In the genomic region with DNA sequence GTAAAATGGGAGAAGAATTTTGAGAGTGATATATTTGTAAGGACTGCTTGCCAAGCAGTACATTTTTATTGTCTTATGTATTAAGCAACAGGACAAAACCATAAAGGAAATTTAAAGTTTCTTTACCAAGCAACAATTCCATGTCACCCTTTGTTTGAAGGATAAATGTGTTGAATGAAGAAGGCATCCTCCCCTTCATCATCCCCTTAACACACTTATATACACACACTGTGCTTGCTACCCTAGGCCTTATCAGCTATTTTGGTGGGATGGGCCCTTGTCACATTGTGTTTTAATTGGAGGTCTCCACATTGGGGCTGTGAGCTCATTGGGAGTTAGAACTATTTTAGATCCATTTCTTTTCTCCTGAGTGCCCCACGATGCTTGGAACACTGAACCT, we compare ENCODE assay signal across 13 cellular contexts. TPM values are rescaled to one million over a fixed set of nuclear protein-coding genes. Genes with fewer than 3 reads are reported as not detected.
A peak's percentile ranks its signal among the peaks of the same experiment; 100 is the strongest.
DNase-seq lines count a peak whose midpoint lies in the region; ATAC-seq, FAIRE-seq and TF ChIP-seq lines count a peak whose summit lies in the region.
"Had no signal": no experiment of that assay in that cellular context is flagged by ENCODE, and none has a peak within 500 bp of the region (broad histone marks: within the 10 kb centered on the region; RNA-seq: fewer than 3 reads in every experiment).

No MANE protein-coding gene starts in this region.

- no peak overlapping the region for H3K4me3 ChIP-seq in endothelial cell of umbilical vein (replicated peaks in 1 of 3; ENCODE audit: insufficient read depth in 1 of 3, low read depth in 1 of 3, low read length in 3 of 3)
- no peak overlapping the region for H3K4me3 ChIP-seq in rectal smooth muscle tissue (ENCODE audit: low read length)

- peaks cover 0 to 4% of the 10 kb centered on the region in 2 experiments for H3K27me3 ChIP-seq in endothelial cell of umbilical vein (ENCODE audit: control insufficient read depth in 2 of 2, insufficient read depth in 2 of 2, low read length in 2 of 2)
- H3K27me3 ChIP-seq in rectal smooth muscle tissue (ENCODE audit: control insufficient read depth, insufficient read depth, low read length): no peaks in the 10 kb centered on the region

- no peaks in the 10 kb centered on the region for H4K20me1 ChIP-seq in endothelial cell of umbilical vein (replicated peaks; ENCODE audit: control insufficient read depth, extremely low read depth, insufficient read depth, low read length)

- H3K27me3 Mint-ChIP-seq in activated CD8-positive, alpha-beta memory T cell treated with anti-CD3 and anti-CD28 coated beads, Interleukin-2, amount 10 ng/mL, durations not matched to agents 7 days and 5 days: peaks cover 22% of the 10 kb centered on the region

- no peak for FAIRE-seq in endothelial cell of umbilical vein (lab: Jason Lieb, UNC)

- no peak overlapping the region for H2AFZ ChIP-seq in endothelial cell of umbilical vein (ENCODE audit: low read depth, low read length)

- H3K9me3 ChIP-seq in KOPT-K1 (ENCODE audit: insufficient read depth, low read length, poor library complexity, severe bottlenecking) (peaks cover 9% of the 10 kb centered on the region), endothelial cell of umbilical vein (replicated peaks; ENCODE audit: control insufficient read depth, insufficient read depth, low read length) (no peaks in the 10 kb centered on the region)

- no peak for TF ChIP-seq CTCF in endothelial cell of umbilical vein (IDR thresholded peaks at IDR 0.05; ENCODE audit: extremely low read depth in 1 of 2, insufficient read depth in 1 of 2, low read depth in 1 of 2, low read length in 2 of 2)

- peak overlapping the region; percentile 76 for H3K4me3 Mint-ChIP-seq in activated CD8-positive, alpha-beta memory T cell treated with anti-CD3 and anti-CD28 coated beads, Interleukin-2, amount 10 ng/mL, durations not matched to agents 7 days and 5 days

- no peak overlapping the region for H3K27ac Mint-ChIP-seq in activated CD8-positive, alpha-beta memory T cell treated with anti-CD3 and anti-CD28 coated beads, Interleukin-2, amount 10 ng/mL, durations not matched to agents 7 days and 5 days

- DNase-seq in activated CD8-positive, alpha-beta memory T cell treated with anti-CD3 and anti-CD28 coated beads, Interleukin-2, amount 10 ng/mL, durations not matched to agents 7 days and 5 days: no peak
- no peak for DNase-seq in activated CD8-positive, alpha-beta memory T cell treated with anti-CD3 and anti-CD28 coated beads, Interleukin-2, amount 50 U/mL, for 48 hours
- DNase-seq in endothelial cell of umbilical vein (ENCODE audit: low read depth, low spot score) (no peak), NCI-H2171 treated with DMSO at 0.1 percent for 48 hours (lab: John Stamatoyannopoulos, UW) (no peak), AG20443 (ENCODE audit: low spot score) (no peak), pons (ENCODE audit: low spot score) (no peak)
- DNase-seq: activated T-cell treated with anti-CD3 and anti-CD28 coated beads, Interleukin-2, amount 50 U/mL, for 4 hours; GF-D8; NCI-H2029; occipital lobe; substantia nigra had no signal

- ATAC-seq in activated CD8-positive, alpha-beta memory T cell treated with anti-CD3 and anti-CD28 coated beads, Interleukin-2, amount 10 ng/mL, durations not matched to agents 7 days and 5 days: no peak
- ATAC-seq: activated T-cell treated with anti-CD3 and anti-CD28 coated beads, Interleukin-2, amount 50 U/mL, for 4 hours had no signal

- peak overlapping the region; percentile 96 for H3K4me2 ChIP-seq in endothelial cell of umbilical vein (ENCODE audit: insufficient read depth, low read length)

- peak overlapping the region; percentile 84 for H3K27ac ChIP-seq in KOPT-K1 (ENCODE audit: low read depth, low read length, poor library complexity, severe bottlenecking)
- H3K27ac ChIP-seq in endothelial cell of umbilical vein (ENCODE audit: insufficient read depth, low read depth, low read length): no peak overlapping the region
- peak overlapping the region; percentile 83 for H3K27ac ChIP-seq in rectal smooth muscle tissue (ENCODE audit: low read depth, low read length)

- dilution Hi-C loops in endothelial cell of umbilical vein (cut with MboI; ENCODE audit: extremely low pct_ligation_motif_present, low sequenced_read_pairs): no loop called here

- intact Hi-C loops in endothelial cell of umbilical vein (cut with micrococcal nuclease): loop anchor here (5.0 to 10.0 kb wide), 3 partner anchors 49 to 341 kb away; no protein-coding TSS in a partner anchor

- H3K36me3 Mint-ChIP-seq in activated CD8-positive, alpha-beta memory T cell treated with anti-CD3 and anti-CD28 coated beads, Interleukin-2, amount 10 ng/mL, durations not matched to agents 7 days and 5 days: peaks cover 2% of the 10 kb centered on the region

- H3K4me1 ChIP-seq in endothelial cell of umbilical vein (ENCODE audit: control insufficient read depth, extremely low read depth, insufficient read depth, low read length) (peaks cover 18% of the 10 kb centered on the region), rectal smooth muscle tissue (ENCODE audit: control insufficient read depth, insufficient read depth, low read length) (peaks cover 13% of the 10 kb centered on the region)

- no peak overlapping the region for H3K9ac ChIP-seq in endothelial cell of umbilical vein (replicated peaks; ENCODE audit: extremely low read depth, insufficient read depth, low read length)
- no peak overlapping the region for H3K9ac ChIP-seq in rectal smooth muscle tissue (ENCODE audit: low read length)

- POLR2A ChIA-PET in endothelial cell of umbilical vein (lab: Charles Lee): no interaction called here

- H3K9me1 ChIP-seq in endothelial cell of umbilical vein (replicated peaks; ENCODE audit: control insufficient read depth, extremely low read depth, insufficient read depth, low read length): no peaks in the 10 kb centered on the region

- TF ChIP-seq POLR2A in endothelial cell of umbilical vein (IDR thresholded peaks at IDR 0.05; ENCODE audit: low read depth, low read length): no peak

- H3K4me1 Mint-ChIP-seq in activated CD8-positive, alpha-beta memory T cell treated with anti-CD3 and anti-CD28 coated beads, Interleukin-2, amount 10 ng/mL, durations not matched to agents 7 days and 5 days: peaks cover 16% of the 10 kb centered on the region

- no peaks in the 10 kb centered on the region for H3K36me3 ChIP-seq in KOPT-K1 (ENCODE audit: insufficient read depth, low read length)
- no peaks in the 10 kb centered on the region for H3K36me3 ChIP-seq in endothelial cell of umbilical vein (ENCODE audit: control insufficient read depth in 2 of 2, extremely low read depth in 1 of 2, insufficient read depth in 2 of 2, low read length in 2 of 2)
- no peaks in the 10 kb centered on the region for H3K36me3 ChIP-seq in rectal smooth muscle tissue (ENCODE audit: control insufficient read depth, insufficient read depth, low read length)

- no TSS peak for BruUV-seq in endothelial cell of umbilical vein (replicated peaks; lab: Mats Ljungman, UMichigan)

- H3K9me3 Mint-ChIP-seq in activated CD8-positive, alpha-beta memory T cell treated with anti-CD3 and anti-CD28 coated beads, Interleukin-2, amount 10 ng/mL, durations not matched to agents 7 days and 5 days (ENCODE audit: low read depth): peaks cover 2% of the 10 kb centered on the region

- peaks cover 56% of the 10 kb centered on the region for H3K79me2 ChIP-seq in endothelial cell of umbilical vein (ENCODE audit: control insufficient read depth, insufficient read depth, low read length)

- CTCF ChIA-PET in activated CD8-positive, alpha-beta memory T cell treated with anti-CD3 and anti-CD28 coated beads, Interleukin-2, amount 10 ng/mL, durations not matched to agents 7 days and 5 days (lab: Charles Lee): interaction anchor here (1.2 to 1.3 kb wide), 2 partner anchors 17 to 63 kb away, joined by 3 to 5 read pairs; no protein-coding TSS in a partner anchor
- CTCF ChIA-PET in endothelial cell of umbilical vein (lab: Charles Lee): interaction anchor here (0.6 to 5.6 kb wide), 5 partner anchors 15 to 122 kb away, joined by 3 to 46 read pairs (median 3); no protein-coding TSS in a partner anchor

TF ChIP-seq in endothelial cell of umbilical vein, 7 proteins besides CTCF, POLR2A, EP300 and RAD21:
- TF ChIP-seq FOS (IDR thresholded peaks at IDR 0.05; ENCODE audit: borderline replicate concordance, insufficient read depth, low read length): no peak
- no peak for TF ChIP-seq POLR2AphosphoS5 (IDR thresholded peaks at IDR 0.05; ENCODE audit: insufficient read depth, low read depth, low read length)
- TF ChIP-seq MAX (IDR thresholded peaks at IDR 0.05; ENCODE audit: insufficient read depth, insufficient read length): no peak
- no peak for TF ChIP-seq GATA2 (IDR thresholded peaks at IDR 0.05; ENCODE audit: insufficient read depth, insufficient read length, low read depth, low read length)

RNA-seq across cellular contexts. Expression of gene VANGL1, which starts 1.9 kb away (rescaled TPM):
- 10 to 100 TPM; 11.8 TPM for total RNA-seq in activated CD8-positive, alpha-beta memory T cell treated with anti-CD3 and anti-CD28 coated beads, Interleukin-2, amount 10 ng/mL, durations not matched to agents 7 days and 5 days
- 23.4 and 24.8 TPM in 2 replicates for total RNA-seq in endothelial cell of umbilical vein
- 12.3 and 15.0 TPM in 2 replicates for polyA plus RNA-seq in endothelial cell of umbilical vein
- polyA plus RNA-seq in endothelial cell of umbilical vein (2011; cell fraction: cytosol; rRNA removed): 10.2 and 10.6 TPM in 2 replicates
- 7.5 and 8.7 TPM in 2 replicates for polyA plus RNA-seq in endothelial cell of umbilical vein (2011; cell fraction: nucleus; rRNA removed)
- polyA plus RNA-seq in endothelial cell of umbilical vein (2012): 13.0 and 16.4 TPM in 2 replicates
- polyA minus RNA-seq in endothelial cell of umbilical vein: 31.5 and 35.3 TPM in 2 replicates
- polyA minus RNA-seq in endothelial cell of umbilical vein (2011; cell fraction: cytosol; rRNA and poly(A)+ RNA removed): 6.8 TPM
- polyA minus RNA-seq in endothelial cell of umbilical vein (2011; cell fraction: nucleus; rRNA and poly(A)+ RNA removed): 9.0 and 11.1 TPM in 2 replicates
